ENCODE assay signal across 1 cellular context in the genomic region with DNA sequence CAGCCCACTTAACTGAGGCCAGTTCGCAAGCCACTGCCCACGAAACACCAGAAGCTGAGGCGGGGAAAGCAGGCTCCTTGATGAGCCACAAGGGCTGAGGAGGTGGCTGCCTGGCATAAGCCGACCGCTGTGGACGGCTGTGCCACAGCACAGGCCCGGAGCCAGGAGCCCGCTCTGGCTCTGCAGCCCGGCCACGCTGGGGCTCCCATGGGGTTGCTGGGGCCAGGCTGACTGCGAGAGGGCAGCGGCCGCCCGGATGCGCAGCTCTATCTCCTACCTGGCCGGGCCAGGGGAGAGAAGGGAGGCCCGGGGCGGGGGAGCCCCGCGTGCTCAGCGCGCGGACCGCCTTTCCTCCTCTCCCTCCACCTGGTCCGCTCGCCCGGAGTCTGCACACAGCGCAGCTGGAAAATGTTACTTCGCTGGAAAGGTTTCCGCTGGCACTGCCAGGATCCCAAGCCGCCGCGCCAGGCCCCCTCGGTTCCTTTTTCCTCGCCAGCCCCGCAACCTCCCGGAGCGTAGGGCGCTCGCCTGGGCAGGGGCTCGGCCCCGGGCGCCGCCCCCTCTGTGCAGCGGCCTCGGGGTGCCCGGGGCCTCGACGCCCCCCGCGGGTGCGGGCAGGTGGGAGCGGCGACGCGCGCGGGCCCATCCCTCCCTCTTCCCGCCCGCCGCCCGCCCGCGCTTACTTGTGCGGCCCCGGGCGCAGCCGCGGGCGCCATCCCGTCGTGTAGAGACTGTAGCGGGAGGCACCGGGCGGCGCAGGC.
TF ChIP-seq lines count a peak whose summit lies in the region.

No MANE protein-coding gene starts in this region.

TF ChIP-seq in HepG2, 621 proteins besides CTCF, POLR2A, EP300 and RAD21 (continues in another document):
- TF ChIP-seq ZMYM2 (CRISPR knock-in tag; IDR thresholded peaks at IDR 0.05) (no peak), AGO1 (IDR thresholded peaks at IDR 0.05; ENCODE audit: low read depth, low read length, poor library complexity, severe bottlenecking) (peak; percentile 36), ZNF382 (CRISPR knock-in tag; IDR thresholded peaks at IDR 0.05; ENCODE audit: borderline replicate concordance) (no peak), CHCHD3 (CRISPR knock-in tag; IDR thresholded peaks at IDR 0.05) (0 out of 2 replicates have a peak, but pooled peaks have one; percentile 65), ZNF598 (CRISPR knock-in tag; IDR thresholded peaks at IDR 0.05; ENCODE audit: borderline replicate concordance) (no peak), HES4 (CRISPR knock-in tag; IDR thresholded peaks at IDR 0.05; ENCODE audit: borderline replicate concordance) (0 out of 2 replicates have a peak, but pooled peaks have one; percentile 40), ARNT2 (CRISPR knock-in tag; IDR thresholded peaks at IDR 0.05; ENCODE audit: low read depth) (peak; percentile 75; the same call in 1 of the 2 replicates), ZNF773 (CRISPR knock-in tag; IDR thresholded peaks at IDR 0.05; ENCODE audit: borderline replicate concordance) (0 out of 2 replicates have a peak, but pooled peaks have one; percentile 12), ZFYVE20 (CRISPR knock-in tag; IDR thresholded peaks at IDR 0.05; ENCODE audit: borderline replicate concordance, low read depth) (peak; percentile 41; the same call in 1 of the 2 replicates), HOXA5 (CRISPR knock-in tag; IDR thresholded peaks at IDR 0.05) (no peak), CC2D1A (CRISPR knock-in tag; IDR thresholded peaks at IDR 0.05) (no peak), GFI1 (CRISPR knock-in tag; IDR thresholded peaks at IDR 0.05; ENCODE audit: borderline replicate concordance) (no peak), YEATS4 (CRISPR knock-in tag; IDR thresholded peaks at IDR 0.05; ENCODE audit: borderline replicate concordance) (0 out of 2 replicates have a peak, but pooled peaks have one; percentile 38), HNRNPL (IDR thresholded peaks at IDR 0.05; ENCODE audit: low read depth, low read length) (0 out of 2 replicates have a peak, but pooled peaks have one; percentile 48), ATF7-NPFF (CRISPR knock-in tag; IDR thresholded peaks at IDR 0.05; ENCODE audit: low read depth) (peak; percentile 60; the same call in 1 of the 2 replicates), ZNF614 (CRISPR knock-in tag; IDR thresholded peaks at IDR 0.05; ENCODE audit: borderline replicate concordance) (no peak), RARG (CRISPR knock-in tag; IDR thresholded peaks at IDR 0.05; ENCODE audit: low read depth) (no peak), NRL (CRISPR knock-in tag; IDR thresholded peaks at IDR 0.05; ENCODE audit: borderline replicate concordance) (peak; percentile 25), ZNF672 (CRISPR knock-in tag; IDR thresholded peaks at IDR 0.05) (0 out of 2 replicates have a peak, but pooled peaks have one; percentile 55), ZNF782 (CRISPR knock-in tag; IDR thresholded peaks at IDR 0.05; ENCODE audit: borderline replicate concordance) (no peak), MTF2 (CRISPR knock-in tag; IDR thresholded peaks at IDR 0.05; ENCODE audit: borderline replicate concordance) (0 out of 2 replicates have a peak, but pooled peaks have one; percentile 44), RNF2 (conservative IDR thresholded peaks at IDR 0.05; ENCODE audit: low read depth) (peak; percentile 51), KDM2A (CRISPR knock-in tag; IDR thresholded peaks at IDR 0.05; ENCODE audit: borderline replicate concordance, low read depth) (peak; percentile 50; the same call in 1 of the 2 replicates), EZH2 (conservative IDR thresholded peaks at IDR 0.05; ENCODE audit: low read depth, low read length) (peak; percentile 92; the same call in 1 of the 2 replicates), ZKSCAN8 (CRISPR knock-in tag; IDR thresholded peaks at IDR 0.05; ENCODE audit: borderline replicate concordance) (no peak), ZNF777 (CRISPR knock-in tag; IDR thresholded peaks at IDR 0.05) (peak; percentile 93)
- TF ChIP-seq, protein P1, sequence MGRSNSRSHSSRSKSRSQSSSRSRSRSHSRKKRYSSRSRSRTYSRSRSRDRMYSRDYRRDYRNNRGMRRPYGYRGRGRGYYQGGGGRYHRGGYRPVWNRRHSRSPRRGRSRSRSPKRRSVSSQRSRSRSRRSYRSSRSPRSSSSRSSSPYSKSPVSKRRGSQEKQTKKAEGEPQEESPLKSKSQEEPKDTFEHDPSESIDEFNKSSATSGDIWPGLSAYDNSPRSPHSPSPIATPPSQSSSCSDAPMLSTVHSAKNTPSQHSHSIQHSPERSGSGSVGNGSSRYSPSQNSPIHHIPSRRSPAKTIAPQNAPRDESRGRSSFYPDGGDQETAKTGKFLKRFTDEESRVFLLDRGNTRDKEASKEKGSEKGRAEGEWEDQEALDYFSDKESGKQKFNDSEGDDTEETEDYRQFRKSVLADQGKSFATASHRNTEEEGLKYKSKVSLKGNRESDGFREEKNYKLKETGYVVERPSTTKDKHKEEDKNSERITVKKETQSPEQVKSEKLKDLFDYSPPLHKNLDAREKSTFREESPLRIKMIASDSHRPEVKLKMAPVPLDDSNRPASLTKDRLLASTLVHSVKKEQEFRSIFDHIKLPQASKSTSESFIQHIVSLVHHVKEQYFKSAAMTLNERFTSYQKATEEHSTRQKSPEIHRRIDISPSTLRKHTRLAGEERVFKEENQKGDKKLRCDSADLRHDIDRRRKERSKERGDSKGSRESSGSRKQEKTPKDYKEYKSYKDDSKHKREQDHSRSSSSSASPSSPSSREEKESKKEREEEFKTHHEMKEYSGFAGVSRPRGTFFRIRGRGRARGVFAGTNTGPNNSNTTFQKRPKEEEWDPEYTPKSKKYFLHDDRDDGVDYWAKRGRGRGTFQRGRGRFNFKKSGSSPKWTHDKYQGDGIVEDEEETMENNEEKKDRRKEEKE (IDR thresholded peaks at IDR 0.05): no peak
- TF ChIP-seq, protein P2, sequence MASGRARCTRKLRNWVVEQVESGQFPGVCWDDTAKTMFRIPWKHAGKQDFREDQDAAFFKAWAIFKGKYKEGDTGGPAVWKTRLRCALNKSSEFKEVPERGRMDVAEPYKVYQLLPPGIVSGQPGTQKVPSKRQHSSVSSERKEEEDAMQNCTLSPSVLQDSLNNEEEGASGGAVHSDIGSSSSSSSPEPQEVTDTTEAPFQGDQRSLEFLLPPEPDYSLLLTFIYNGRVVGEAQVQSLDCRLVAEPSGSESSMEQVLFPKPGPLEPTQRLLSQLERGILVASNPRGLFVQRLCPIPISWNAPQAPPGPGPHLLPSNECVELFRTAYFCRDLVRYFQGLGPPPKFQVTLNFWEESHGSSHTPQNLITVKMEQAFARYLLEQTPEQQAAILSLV (CRISPR knock-in tag; IDR thresholded peaks at IDR 0.05; ENCODE audit: borderline replicate concordance): peak; percentile 27; the same call in 1 of the 2 replicates
- TF ChIP-seq, protein P3, sequence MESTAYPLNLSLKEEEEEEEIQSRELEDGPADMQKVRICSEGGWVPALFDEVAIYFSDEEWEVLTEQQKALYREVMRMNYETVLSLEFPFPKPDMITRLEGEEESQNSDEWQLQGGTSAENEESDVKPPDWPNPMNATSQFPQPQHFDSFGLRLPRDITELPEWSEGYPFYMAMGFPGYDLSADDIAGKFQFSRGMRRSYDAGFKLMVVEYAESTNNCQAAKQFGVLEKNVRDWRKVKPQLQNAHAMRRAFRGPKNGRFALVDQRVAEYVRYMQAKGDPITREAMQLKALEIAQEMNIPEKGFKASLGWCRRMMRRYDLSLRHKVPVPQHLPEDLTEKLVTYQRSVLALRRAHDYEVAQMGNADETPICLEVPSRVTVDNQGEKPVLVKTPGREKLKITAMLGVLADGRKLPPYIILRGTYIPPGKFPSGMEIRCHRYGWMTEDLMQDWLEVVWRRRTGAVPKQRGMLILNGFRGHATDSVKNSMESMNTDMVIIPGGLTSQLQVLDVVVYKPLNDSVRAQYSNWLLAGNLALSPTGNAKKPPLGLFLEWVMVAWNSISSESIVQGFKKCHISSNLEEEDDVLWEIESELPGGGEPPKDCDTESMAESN (CRISPR knock-in tag; conservative IDR thresholded peaks at IDR 0.05): peak; percentile 40
- TF ChIP-seq, protein P4, sequence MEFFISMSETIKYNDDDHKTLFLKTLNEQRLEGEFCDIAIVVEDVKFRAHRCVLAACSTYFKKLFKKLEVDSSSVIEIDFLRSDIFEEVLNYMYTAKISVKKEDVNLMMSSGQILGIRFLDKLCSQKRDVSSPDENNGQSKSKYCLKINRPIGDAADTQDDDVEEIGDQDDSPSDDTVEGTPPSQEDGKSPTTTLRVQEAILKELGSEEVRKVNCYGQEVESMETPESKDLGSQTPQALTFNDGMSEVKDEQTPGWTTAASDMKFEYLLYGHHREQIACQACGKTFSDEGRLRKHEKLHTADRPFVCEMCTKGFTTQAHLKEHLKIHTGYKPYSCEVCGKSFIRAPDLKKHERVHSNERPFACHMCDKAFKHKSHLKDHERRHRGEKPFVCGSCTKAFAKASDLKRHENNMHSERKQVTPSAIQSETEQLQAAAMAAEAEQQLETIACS (CRISPR knock-in tag; IDR thresholded peaks at IDR 0.05): 0 out of 2 replicates have a peak, but pooled peaks have one; percentile 11
- TF ChIP-seq, protein P5, sequence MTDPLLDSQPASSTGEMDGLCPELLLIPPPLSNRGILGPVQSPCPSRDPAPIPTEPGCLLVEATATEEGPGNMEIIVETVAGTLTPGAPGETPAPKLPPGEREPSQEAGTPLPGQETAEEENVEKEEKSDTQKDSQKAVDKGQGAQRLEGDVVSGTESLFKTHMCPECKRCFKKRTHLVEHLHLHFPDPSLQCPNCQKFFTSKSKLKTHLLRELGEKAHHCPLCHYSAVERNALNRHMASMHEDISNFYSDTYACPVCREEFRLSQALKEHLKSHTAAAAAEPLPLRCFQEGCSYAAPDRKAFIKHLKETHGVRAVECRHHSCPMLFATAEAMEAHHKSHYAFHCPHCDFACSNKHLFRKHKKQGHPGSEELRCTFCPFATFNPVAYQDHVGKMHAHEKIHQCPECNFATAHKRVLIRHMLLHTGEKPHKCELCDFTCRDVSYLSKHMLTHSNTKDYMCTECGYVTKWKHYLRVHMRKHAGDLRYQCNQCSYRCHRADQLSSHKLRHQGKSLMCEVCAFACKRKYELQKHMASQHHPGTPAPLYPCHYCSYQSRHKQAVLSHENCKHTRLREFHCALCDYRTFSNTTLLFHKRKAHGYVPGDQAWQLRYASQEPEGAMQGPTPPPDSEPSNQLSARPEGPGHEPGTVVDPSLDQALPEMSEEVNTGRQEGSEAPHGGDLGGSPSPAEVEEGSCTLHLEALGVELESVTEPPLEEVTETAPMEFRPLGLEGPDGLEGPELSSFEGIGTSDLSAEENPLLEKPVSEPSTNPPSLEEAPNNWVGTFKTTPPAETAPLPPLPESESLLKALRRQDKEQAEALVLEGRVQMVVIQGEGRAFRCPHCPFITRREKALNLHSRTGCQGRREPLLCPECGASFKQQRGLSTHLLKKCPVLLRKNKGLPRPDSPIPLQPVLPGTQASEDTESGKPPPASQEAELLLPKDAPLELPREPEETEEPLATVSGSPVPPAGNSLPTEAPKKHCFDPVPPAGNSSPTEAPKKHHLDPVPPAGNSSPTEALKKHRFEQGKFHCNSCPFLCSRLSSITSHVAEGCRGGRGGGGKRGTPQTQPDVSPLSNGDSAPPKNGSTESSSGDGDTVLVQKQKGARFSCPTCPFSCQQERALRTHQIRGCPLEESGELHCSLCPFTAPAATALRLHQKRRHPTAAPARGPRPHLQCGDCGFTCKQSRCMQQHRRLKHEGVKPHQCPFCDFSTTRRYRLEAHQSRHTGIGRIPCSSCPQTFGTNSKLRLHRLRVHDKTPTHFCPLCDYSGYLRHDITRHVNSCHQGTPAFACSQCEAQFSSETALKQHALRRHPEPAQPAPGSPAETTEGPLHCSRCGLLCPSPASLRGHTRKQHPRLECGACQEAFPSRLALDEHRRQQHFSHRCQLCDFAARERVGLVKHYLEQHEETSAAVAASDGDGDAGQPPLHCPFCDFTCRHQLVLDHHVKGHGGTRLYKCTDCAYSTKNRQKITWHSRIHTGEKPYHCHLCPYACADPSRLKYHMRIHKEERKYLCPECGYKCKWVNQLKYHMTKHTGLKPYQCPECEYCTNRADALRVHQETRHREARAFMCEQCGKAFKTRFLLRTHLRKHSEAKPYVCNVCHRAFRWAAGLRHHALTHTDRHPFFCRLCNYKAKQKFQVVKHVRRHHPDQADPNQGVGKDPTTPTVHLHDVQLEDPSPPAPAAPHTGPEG (CRISPR knock-in tag; IDR thresholded peaks at IDR 0.05): peak; percentile 99
- TF ChIP-seq, protein P6, sequence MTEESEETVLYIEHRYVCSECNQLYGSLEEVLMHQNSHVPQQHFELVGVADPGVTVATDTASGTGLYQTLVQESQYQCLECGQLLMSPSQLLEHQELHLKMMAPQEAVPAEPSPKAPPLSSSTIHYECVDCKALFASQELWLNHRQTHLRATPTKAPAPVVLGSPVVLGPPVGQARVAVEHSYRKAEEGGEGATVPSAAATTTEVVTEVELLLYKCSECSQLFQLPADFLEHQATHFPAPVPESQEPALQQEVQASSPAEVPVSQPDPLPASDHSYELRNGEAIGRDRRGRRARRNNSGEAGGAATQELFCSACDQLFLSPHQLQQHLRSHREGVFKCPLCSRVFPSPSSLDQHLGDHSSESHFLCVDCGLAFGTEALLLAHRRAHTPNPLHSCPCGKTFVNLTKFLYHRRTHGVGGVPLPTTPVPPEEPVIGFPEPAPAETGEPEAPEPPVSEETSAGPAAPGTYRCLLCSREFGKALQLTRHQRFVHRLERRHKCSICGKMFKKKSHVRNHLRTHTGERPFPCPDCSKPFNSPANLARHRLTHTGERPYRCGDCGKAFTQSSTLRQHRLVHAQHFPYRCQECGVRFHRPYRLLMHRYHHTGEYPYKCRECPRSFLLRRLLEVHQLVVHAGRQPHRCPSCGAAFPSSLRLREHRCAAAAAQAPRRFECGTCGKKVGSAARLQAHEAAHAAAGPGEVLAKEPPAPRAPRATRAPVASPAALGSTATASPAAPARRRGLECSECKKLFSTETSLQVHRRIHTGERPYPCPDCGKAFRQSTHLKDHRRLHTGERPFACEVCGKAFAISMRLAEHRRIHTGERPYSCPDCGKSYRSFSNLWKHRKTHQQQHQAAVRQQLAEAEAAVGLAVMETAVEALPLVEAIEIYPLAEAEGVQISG (CRISPR knock-in tag; IDR thresholded peaks at IDR 0.05): peak; percentile 26; the same call in 1 of the 2 replicates
- TF ChIP-seq, protein P7, sequence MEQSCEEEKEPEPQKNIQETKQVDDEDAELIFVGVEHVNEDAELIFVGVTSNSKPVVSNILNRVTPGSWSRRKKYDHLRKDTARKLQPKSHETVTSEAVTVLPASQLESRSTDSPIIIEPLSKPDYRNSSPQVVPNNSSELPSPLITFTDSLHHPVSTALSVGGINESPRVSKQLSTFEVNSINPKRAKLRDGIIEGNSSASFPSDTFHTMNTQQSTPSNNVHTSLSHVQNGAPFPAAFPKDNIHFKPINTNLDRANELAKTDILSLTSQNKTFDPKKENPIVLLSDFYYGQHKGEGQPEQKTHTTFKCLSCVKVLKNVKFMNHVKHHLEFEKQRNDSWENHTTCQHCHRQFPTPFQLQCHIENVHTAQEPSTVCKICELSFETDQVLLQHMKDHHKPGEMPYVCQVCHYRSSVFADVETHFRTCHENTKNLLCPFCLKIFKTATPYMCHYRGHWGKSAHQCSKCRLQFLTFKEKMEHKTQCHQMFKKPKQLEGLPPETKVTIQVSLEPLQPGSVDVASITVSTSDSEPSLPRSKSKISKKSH (CRISPR knock-in tag; IDR thresholded peaks at IDR 0.05; ENCODE audit: borderline replicate concordance): peak; percentile 28; the same call in 1 of the 2 replicates
- TF ChIP-seq, protein P8, sequence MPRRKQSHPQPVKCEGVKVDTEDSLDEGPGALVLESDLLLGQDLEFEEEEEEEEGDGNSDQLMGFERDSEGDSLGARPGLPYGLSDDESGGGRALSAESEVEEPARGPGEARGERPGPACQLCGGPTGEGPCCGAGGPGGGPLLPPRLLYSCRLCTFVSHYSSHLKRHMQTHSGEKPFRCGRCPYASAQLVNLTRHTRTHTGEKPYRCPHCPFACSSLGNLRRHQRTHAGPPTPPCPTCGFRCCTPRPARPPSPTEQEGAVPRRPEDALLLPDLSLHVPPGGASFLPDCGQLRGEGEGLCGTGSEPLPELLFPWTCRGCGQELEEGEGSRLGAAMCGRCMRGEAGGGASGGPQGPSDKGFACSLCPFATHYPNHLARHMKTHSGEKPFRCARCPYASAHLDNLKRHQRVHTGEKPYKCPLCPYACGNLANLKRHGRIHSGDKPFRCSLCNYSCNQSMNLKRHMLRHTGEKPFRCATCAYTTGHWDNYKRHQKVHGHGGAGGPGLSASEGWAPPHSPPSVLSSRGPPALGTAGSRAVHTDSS (CRISPR knock-in tag; conservative IDR thresholded peaks at IDR 0.05): 0 out of 2 replicates have a peak, but pooled peaks have one; percentile 15
